Comparison of ENCODE assay signal across 13 cellular contexts in genomic region chrX:50971390-50971789, GRCh38.
DNase-seq lines count a peak whose midpoint lies in the region; ATAC-seq and TF ChIP-seq lines count a peak whose summit lies in the region.
"Had no signal": no experiment of that assay in that cellular context is flagged by ENCODE, and none has a peak within 500 bp of the region (broad histone marks: within the 10 kb centered on the region; RNA-seq: fewer than 3 reads in every experiment).

No MANE protein-coding gene starts in this region.

- H3K4me2 ChIP-seq in smooth muscle cell = peak overlapping the region; percentile 8

- H2AFZ ChIP-seq in smooth muscle cell (ENCODE audit: low read depth) = no peak overlapping the region

- peaks cover 2% of the 10 kb centered on the region for H3K27me3 Mint-ChIP-seq in activated CD8-positive, alpha-beta T cell treated with anti-CD3 and anti-CD28 coated beads for 36 hours
- no peaks in the 10 kb centered on the region for H3K27me3 Mint-ChIP-seq in activated CD8-positive, alpha-beta T cell treated with anti-CD3 and anti-CD28 coated beads, Interleukin-2, amount 10 ng/mL, durations not matched to agents 7 days and 5 days (ENCODE audit: low read depth)
- no peaks in the 10 kb centered on the region for H3K27me3 Mint-ChIP-seq in effector memory CD8-positive, alpha-beta T cell
- H3K27me3 Mint-ChIP-seq: activated naive CD4-positive, alpha-beta T cell treated with anti-CD3 and anti-CD28 coated beads, Interleukin-2, amount 50 U/mL, for 24 hours; T-helper 17 cell had no signal

- no peaks in the 10 kb centered on the region for H3K4me1 Mint-ChIP-seq in activated CD8-positive, alpha-beta T cell treated with anti-CD3 and anti-CD28 coated beads for 36 hours (ENCODE audit: low read depth)
- no peaks in the 10 kb centered on the region for H3K4me1 Mint-ChIP-seq in activated CD8-positive, alpha-beta T cell treated with anti-CD3 and anti-CD28 coated beads, Interleukin-2, amount 10 ng/mL, durations not matched to agents 7 days and 5 days (ENCODE audit: low read depth)
- H3K4me1 Mint-ChIP-seq in effector memory CD8-positive, alpha-beta T cell (ENCODE audit: low read depth in 2 of 2) = no peaks in the 10 kb centered on the region
- H3K4me1 Mint-ChIP-seq: activated naive CD4-positive, alpha-beta T cell treated with anti-CD3 and anti-CD28 coated beads, Interleukin-2, amount 50 U/mL, for 24 hours; naive thymus-derived CD4-positive, alpha-beta T cell; T-helper 17 cell had no signal

- H3K9me3 Mint-ChIP-seq in activated CD8-positive, alpha-beta T cell treated with anti-CD3 and anti-CD28 coated beads for 36 hours = no peaks in the 10 kb centered on the region
- H3K9me3 Mint-ChIP-seq in activated CD8-positive, alpha-beta T cell treated with anti-CD3 and anti-CD28 coated beads, Interleukin-2, amount 10 ng/mL, durations not matched to agents 7 days and 5 days (ENCODE audit: insufficient read depth) = no peaks in the 10 kb centered on the region
- no peaks in the 10 kb centered on the region for H3K9me3 Mint-ChIP-seq in effector memory CD8-positive, alpha-beta T cell
- H3K9me3 Mint-ChIP-seq: activated naive CD4-positive, alpha-beta T cell treated with anti-CD3 and anti-CD28 coated beads, Interleukin-2, amount 50 U/mL, for 24 hours; naive thymus-derived CD4-positive, alpha-beta T cell had no signal

- H3K9me3 ChIP-seq in smooth muscle cell (replicated peaks; ENCODE audit: low read depth) = no peaks in the 10 kb centered on the region
- no peaks in the 10 kb centered on the region for H3K9me3 ChIP-seq in stomach
- H3K9me3 ChIP-seq: upper lobe of left lung had no signal

- H3K9ac ChIP-seq in smooth muscle cell (ENCODE audit: low read depth) = peak overlapping the region; percentile 62

- no peak for TF ChIP-seq POLR2A in stomach (IDR thresholded peaks at IDR 0.05)

- H3K36me3 ChIP-seq in smooth muscle cell (ENCODE audit: low read depth) (no peaks in the 10 kb centered on the region), stomach (no peaks in the 10 kb centered on the region)
- H3K36me3 ChIP-seq: upper lobe of left lung had no signal

- no peak overlapping the region for H3K27ac Mint-ChIP-seq in activated CD8-positive, alpha-beta T cell treated with anti-CD3 and anti-CD28 coated beads for 36 hours
- no peak overlapping the region for H3K27ac Mint-ChIP-seq in activated CD8-positive, alpha-beta T cell treated with anti-CD3 and anti-CD28 coated beads, Interleukin-2, amount 10 ng/mL, durations not matched to agents 7 days and 5 days
- no peak overlapping the region for H3K27ac Mint-ChIP-seq in effector memory CD8-positive, alpha-beta T cell
- H3K27ac Mint-ChIP-seq: activated naive CD4-positive, alpha-beta T cell treated with anti-CD3 and anti-CD28 coated beads, Interleukin-2, amount 50 U/mL, for 24 hours; naive thymus-derived CD4-positive, alpha-beta T cell; T-helper 17 cell had no signal

- no peak for TF ChIP-seq EP300 in stomach (IDR thresholded peaks at IDR 0.05)

- TF ChIP-seq CTCF in activated CD8-positive, alpha-beta T cell treated with anti-CD3 and anti-CD28 coated beads for 36 hours (IDR thresholded peaks at IDR 0.05) = no peak
- TF ChIP-seq CTCF in cardiac fibroblast (IDR thresholded peaks at IDR 0.05; ENCODE audit: low read depth, low read length) = no peak
- TF ChIP-seq CTCF in smooth muscle cell (IDR thresholded peaks at IDR 0.05; ENCODE audit: borderline replicate concordance, insufficient read depth, poor library complexity, severe bottlenecking) = no peak
- TF ChIP-seq CTCF in stomach (IDR thresholded peaks at IDR 0.05) = no peak

- H3K36me3 Mint-ChIP-seq in activated CD8-positive, alpha-beta T cell treated with anti-CD3 and anti-CD28 coated beads for 36 hours (ENCODE audit: low read depth) = no peaks in the 10 kb centered on the region
- no peaks in the 10 kb centered on the region for H3K36me3 Mint-ChIP-seq in activated CD8-positive, alpha-beta T cell treated with anti-CD3 and anti-CD28 coated beads, Interleukin-2, amount 10 ng/mL, durations not matched to agents 7 days and 5 days (ENCODE audit: low read depth)
- H3K36me3 Mint-ChIP-seq in effector memory CD8-positive, alpha-beta T cell (ENCODE audit: insufficient read depth) = no peaks in the 10 kb centered on the region
- H3K36me3 Mint-ChIP-seq: activated naive CD4-positive, alpha-beta T cell treated with anti-CD3 and anti-CD28 coated beads, Interleukin-2, amount 50 U/mL, for 24 hours; naive thymus-derived CD4-positive, alpha-beta T cell had no signal

- POLR2A ChIA-PET in activated CD8-positive, alpha-beta T cell treated with anti-CD3 and anti-CD28 coated beads for 36 hours (lab: Charles Lee) = no interaction called here
- POLR2A ChIA-PET in activated CD8-positive, alpha-beta T cell treated with anti-CD3 and anti-CD28 coated beads, Interleukin-2, amount 10 ng/mL, durations not matched to agents 7 days and 5 days (lab: Charles Lee) = no interaction called here

- H3K4me1 ChIP-seq in smooth muscle cell (ENCODE audit: low read depth) (no peaks in the 10 kb centered on the region), stomach (no peaks in the 10 kb centered on the region)
- H3K4me1 ChIP-seq: upper lobe of left lung had no signal

- no peaks in the 10 kb centered on the region for H3F3A ChIP-seq in smooth muscle cell (ENCODE audit: low read depth)

- WGBS in smooth muscle cell (ENCODE audit: low lambda C conversion rate) = 61% methylated on average over 2 of the region's 2 CpGs
- WGBS in stomach, 5 donors = 72 to 90% (median 75%) methylated on average over 2 of the region's 2 CpGs

- H3K79me2 ChIP-seq in smooth muscle cell (ENCODE audit: low read depth) = no peaks in the 10 kb centered on the region

- CTCF ChIA-PET in activated CD8-positive, alpha-beta T cell treated with anti-CD3 and anti-CD28 coated beads for 36 hours (lab: Charles Lee) = no interaction called here
- CTCF ChIA-PET in activated CD8-positive, alpha-beta T cell treated with anti-CD3 and anti-CD28 coated beads, Interleukin-2, amount 10 ng/mL, durations not matched to agents 7 days and 5 days (lab: Charles Lee) = no interaction called here

- H3K4me3 ChIP-seq in cardiac fibroblast (replicated peaks in 1 of 2; ENCODE audit: low read depth in 2 of 2, low read length in 2 of 2) (no peak overlapping the region), smooth muscle cell (no peak overlapping the region), stomach (no peak overlapping the region)
- H3K4me3 ChIP-seq: upper lobe of left lung had no signal

- DNase-seq in activated CD8-positive, alpha-beta T cell treated with anti-CD3 and anti-CD28 coated beads for 36 hours = peak; percentile 1
- DNase-seq in activated CD8-positive, alpha-beta T cell treated with anti-CD3 and anti-CD28 coated beads, Interleukin-2, amount 10 ng/mL, durations not matched to agents 7 days and 5 days = no peak
- peak; percentile 0 to 3 for DNase-seq in cardiac fibroblast (ENCODE audit: low read depth in 2 of 2)
- DNase-seq in smooth muscle cell (lab: John Stamatoyannopoulos, UW; ENCODE audit: unreplicated experiment) = no peak
- no peak for DNase-seq in effector memory CD8-positive, alpha-beta T cell
- DNase-seq in stomach = no peak
- DNase-seq: naive thymus-derived CD4-positive, alpha-beta T cell; PC-3; T-helper 17 cell; upper lobe of left lung had no signal

- no peak overlapping the region for H3K4me3 Mint-ChIP-seq in activated CD8-positive, alpha-beta T cell treated with anti-CD3 and anti-CD28 coated beads for 36 hours
- H3K4me3 Mint-ChIP-seq in activated CD8-positive, alpha-beta T cell treated with anti-CD3 and anti-CD28 coated beads, Interleukin-2, amount 10 ng/mL, durations not matched to agents 7 days and 5 days = no peak overlapping the region
- H3K4me3 Mint-ChIP-seq in effector memory CD8-positive, alpha-beta T cell = no peak overlapping the region
- H3K4me3 Mint-ChIP-seq: activated naive CD4-positive, alpha-beta T cell treated with anti-CD3 and anti-CD28 coated beads, Interleukin-2, amount 50 U/mL, for 24 hours; naive thymus-derived CD4-positive, alpha-beta T cell; T-helper 17 cell had no signal

- H3K27ac ChIP-seq in smooth muscle cell (ENCODE audit: low read depth) (peak overlapping the region; percentile 79), stomach (no peak overlapping the region)
- H3K27ac ChIP-seq: upper lobe of left lung had no signal

- H3K27me3 ChIP-seq in smooth muscle cell (ENCODE audit: low read depth) (no peaks in the 10 kb centered on the region), stomach (no peaks in the 10 kb centered on the region)
- H3K27me3 ChIP-seq: upper lobe of left lung had no signal

- intact Hi-C loops in activated CD8-positive, alpha-beta T cell treated with anti-CD3 and anti-CD28 coated beads for 36 hours (cut with micrococcal nuclease) = no loop called here
- intact Hi-C loops in stomach (cut with DNase I; ENCODE audit: low total_unique reads) = no loop called here

- no peak for ATAC-seq in activated CD8-positive, alpha-beta T cell treated with anti-CD3 and anti-CD28 coated beads for 36 hours
- ATAC-seq in activated CD8-positive, alpha-beta T cell treated with anti-CD3 and anti-CD28 coated beads, Interleukin-2, amount 10 ng/mL, durations not matched to agents 7 days and 5 days = no peak
- ATAC-seq in HG03432 (IDR thresholded peaks at IDR 0.05; ENCODE audit: unreplicated experiment) (peak; percentile 83), HG02840 (IDR thresholded peaks at IDR 0.05; ENCODE audit: low FRiP score, unreplicated experiment) (no peak)
- ATAC-seq in effector memory CD8-positive, alpha-beta T cell (replicated peaks) = no peak
- ATAC-seq: naive thymus-derived CD4-positive, alpha-beta T cell; PC-3; T-helper 17 cell had no signal

- H4K20me1 ChIP-seq in smooth muscle cell (ENCODE audit: low read depth) = no peaks in the 10 kb centered on the region

Comparison
In these comparisons a context has a peak if more than half of its experiments do, and no peak if none do; other contexts are left out.
1. DNase-seq: peak in activated CD8-positive, alpha-beta T cell treated with anti-CD3 and anti-CD28 coated beads for 36 hours (single experiment) and cardiac fibroblast (2 of 2); none in activated CD8-positive, alpha-beta T cell treated with anti-CD3 and anti-CD28 coated beads, Interleukin-2, amount 10 ng/mL, durations not matched to agents 7 days and 5 days (single experiment), smooth muscle cell (single experiment), effector memory CD8-positive, alpha-beta T cell (0 of 3) and stomach (single experiment).